Comparison of ENCODE assay signal across 10 cellular contexts in genomic region chr9:93116049-93116961, GRCh38. TPM values are rescaled to one million over a fixed set of nuclear protein-coding genes. Genes with fewer than 3 reads are reported as not detected.
A peak's percentile ranks its signal among the peaks of the same experiment; 100 is the strongest.
DNase-seq lines count a peak whose midpoint lies in the region; ATAC-seq and TF ChIP-seq lines count a peak whose summit lies in the region.
"Had no signal": no experiment of that assay in that cellular context is flagged by ENCODE, and none has a peak within 500 bp of the region (broad histone marks: within the 10 kb centered on the region; RNA-seq: fewer than 3 reads in every experiment).

No MANE protein-coding gene starts in this region.

- H3K27me3 Mint-ChIP-seq in natural killer cell (ENCODE audit: low read depth in 2 of 2), result no peaks in the 10 kb centered on the region
- H3K27me3 Mint-ChIP-seq: activated naive CD4-positive, alpha-beta T cell treated with anti-CD3 and anti-CD28 coated beads, Interleukin-2, amount 10 ng/mL, durations not matched to agents 7 days and 5 days had no signal

- H3K27ac Mint-ChIP-seq in natural killer cell, result peak overlapping the region in 1 of 2 donors; percentile 36
- H3K27ac Mint-ChIP-seq: activated naive CD4-positive, alpha-beta T cell treated with anti-CD3 and anti-CD28 coated beads, Interleukin-2, amount 10 ng/mL, durations not matched to agents 7 days and 5 days had no signal

- H3K36me3 Mint-ChIP-seq in natural killer cell, result no peaks in the 10 kb centered on the region

- peak; percentile 5 to 46 (median 10) for ATAC-seq in natural killer cell
- ATAC-seq in GM18861 (IDR thresholded peaks at IDR 0.05; ENCODE audit: unreplicated experiment), result no peak
- ATAC-seq: HCT116 had no signal

- TF ChIP-seq CTCF in NB4 (IDR thresholded peaks at IDR 0.05; ENCODE audit: low read depth, low read length) (no peak), natural killer cell (IDR thresholded peaks at IDR 0.05) (no peak)

- H3K9me3 Mint-ChIP-seq in natural killer cell, result no peaks in the 10 kb centered on the region
- H3K9me3 Mint-ChIP-seq: activated naive CD4-positive, alpha-beta T cell treated with anti-CD3 and anti-CD28 coated beads, Interleukin-2, amount 10 ng/mL, durations not matched to agents 7 days and 5 days had no signal

- intact Hi-C loops in natural killer cell (cut with micrococcal nuclease), result no loop called here

- TF ChIP-seq POLR2A in NB4 (IDR thresholded peaks at IDR 0.05; ENCODE audit: extremely low read depth, insufficient read length), result no peak

- H3K4me3 ChIP-seq in NB4 (ENCODE audit: low read depth, low read length), result no peak overlapping the region

- DNase-seq in AG08396 (ENCODE audit: low spot score) (peak; percentile 70), NB4 (ENCODE audit: low read depth) (peak; percentile 78), fibroblast of gingiva (ENCODE audit: low read depth) (peak; percentile 72), natural killer cell (peak; percentile 13), NCI-H2081 (lab: John Stamatoyannopoulos, UW) (no peak)
- no peak for DNase-seq in activated CD4-positive, alpha-beta T cell treated with anti-CD3 and anti-CD28 coated beads, Interleukin-2, amount 50 U/mL, for 48 hours
- DNase-seq in stimulated activated CD4-positive, alpha-beta T cell treated with anti-CD3 and anti-CD28 coated beads, Interleukin-12 subunit alpha, Interleukin-12 subunit beta, amount 100 ng/mL, for 4 hours, result no peak
- DNase-seq: activated naive CD4-positive, alpha-beta T cell treated with anti-CD3 and anti-CD28 coated beads, Interleukin-2, amount 10 ng/mL, durations not matched to agents 7 days and 5 days had no signal

- no peak overlapping the region for H3K4me3 Mint-ChIP-seq in natural killer cell
- H3K4me3 Mint-ChIP-seq: activated naive CD4-positive, alpha-beta T cell treated with anti-CD3 and anti-CD28 coated beads, Interleukin-2, amount 10 ng/mL, durations not matched to agents 7 days and 5 days had no signal

- H3K4me1 Mint-ChIP-seq in natural killer cell, result peaks cover 21 to 49% of the 10 kb centered on the region in 2 donors

RNA-seq across cellular contexts. Expression of gene NINJ1, which starts 17.7 kb away (rescaled TPM):
- 100 to 1,000 TPM in 1 of 3 donors, 10 to 100 TPM in 2; 87.3 to 121 (median 93.8) TPM for total RNA-seq in natural killer cell

RNA-seq across cellular contexts. Expression of gene CARD19, which starts 20.3 kb away (rescaled TPM):
- total RNA-seq in natural killer cell, result 10 to 100 TPM; 30.7 to 49.1 (median 42.6) TPM

RNA-seq across cellular contexts. Expression of gene SUSD3, which starts 57.8 kb away (rescaled TPM):
- 1 to 10 TPM; 1.2 to 2.1 (median 1.8) TPM for total RNA-seq in natural killer cell

Comparison
In these comparisons a context has a peak if more than half of its experiments do, and no peak if none do; other contexts are left out.
1. DNase-seq: peak in AG08396 (single experiment), NB4 (single experiment), fibroblast of gingiva (single experiment) and natural killer cell (single experiment); none in activated CD4-positive, alpha-beta T cell treated with anti-CD3 and anti-CD28 coated beads, Interleukin-2, amount 50 U/mL, for 48 hours (0 of 2), NCI-H2081 (0 of 2) and stimulated activated CD4-positive, alpha-beta T cell treated with anti-CD3 and anti-CD28 coated beads, Interleukin-12 subunit alpha, Interleukin-12 subunit beta, amount 100 ng/mL, for 4 hours (single experiment).